In genomic region chr5:114940709-114941108, GRCh38 we compare ENCODE assay signal across 1 cellular context.
TF ChIP-seq lines count a peak whose summit lies in the region.

No MANE protein-coding gene starts in this region.

TF ChIP-seq in HepG2, 621 proteins besides CTCF, POLR2A, EP300 and RAD21 (continued from another document):
- TF ChIP-seq THAP9 (CRISPR knock-in tag; IDR thresholded peaks at IDR 0.05; ENCODE audit: borderline replicate concordance) = no peak
- TF ChIP-seq MAFK (conservative IDR thresholded peaks at IDR 0.05 in 1 of 2, IDR thresholded peaks at IDR 0.05 in 1 of 2; ENCODE audit: low read length in 2 of 2) = peak; percentile 66 to 80; a peak in 3 of 4 replicates
- TF ChIP-seq MAFF (IDR thresholded peaks at IDR 0.05; ENCODE audit: low read depth, low read length) = peak; percentile 64
